Comparison of ENCODE assay signal across 8 cellular contexts in genomic region chr10:69125554-69125953, GRCh38. TPM values are rescaled to one million over a fixed set of nuclear protein-coding genes. Genes with fewer than 3 reads are reported as not detected.
A peak's percentile ranks its signal among the peaks of the same experiment; 100 is the strongest.
DNase-seq lines count a peak whose midpoint lies in the region; ATAC-seq and TF ChIP-seq lines count a peak whose summit lies in the region.

No MANE protein-coding gene starts in this region.

- POLR2A ChIA-PET in activated CD4-positive, alpha-beta T cell treated with anti-CD3 and anti-CD28 coated beads for 36 hours (lab: Charles Lee), result no interaction called here
- POLR2A ChIA-PET in activated CD4-positive, alpha-beta memory T cell treated with anti-CD3 and anti-CD28 coated beads, Interleukin-2, amount 10 ng/mL, durations not matched to agents 7 days and 5 days (lab: Charles Lee), result interaction anchor here (0.8 to 2.0 kb wide), 22 partner anchors 8 to 225 kb away, joined by 3 to 12 read pairs (median 4); partner anchors contain the start of genes DDX21, DDX50, KIFBP and SRGN

- TF ChIP-seq POLR2A in spleen (IDR thresholded peaks at IDR 0.05), result no peak
- TF ChIP-seq POLR2A in testis (IDR thresholded peaks at IDR 0.05), result no peak

- WGBS in spleen, 5 donors, result 69 to 74% (median 71%) methylated on average over 1 of the region's 1 CpG
- WGBS in testis, 2 donors, result 32 to 47% methylated on average over 1 of the region's 1 CpG

- H3K27ac ChIP-seq in spleen (peak overlapping the region in 5 of 8 donors; percentile 97 to 99 (median 98)), testis (peak overlapping the region in 1 of 2 donors; percentile 97)

- intact Hi-C loops in activated CD4-positive, alpha-beta T cell treated with anti-CD3 and anti-CD28 coated beads for 36 hours (cut with DNase I, micrococcal nuclease), result loop anchor here (2.0 kb wide), 3 partner anchors 53 to 405 kb away; partner anchors contain the start of genes CCAR1 (in 1 of the 2) and DDX21 (in 1 of the 2)
- intact Hi-C loops in spleen (cut with DNase I; ENCODE audit: low total_unique reads), result no loop called here
- intact Hi-C loops in testis (cut with DNase I; ENCODE audit: low total_unique reads), result no loop called here

- no peaks in the 10 kb centered on the region for H3K36me3 Mint-ChIP-seq in activated CD4-positive, alpha-beta T cell treated with anti-CD3 and anti-CD28 coated beads for 36 hours (ENCODE audit: low read depth)
- H3K36me3 Mint-ChIP-seq in activated CD4-positive, alpha-beta memory T cell treated with anti-CD3 and anti-CD28 coated beads, Interleukin-2, amount 10 ng/mL, durations not matched to agents 7 days and 5 days (ENCODE audit: low read depth), result peaks cover 13% of the 10 kb centered on the region

- no peaks in the 10 kb centered on the region for H3K27me3 ChIP-seq in spleen (replicated peaks in 1 of 7)
- H3K27me3 ChIP-seq in testis, result no peaks in the 10 kb centered on the region

- H3K27me3 Mint-ChIP-seq in activated CD4-positive, alpha-beta T cell treated with anti-CD3 and anti-CD28 coated beads for 36 hours, result no peaks in the 10 kb centered on the region
- H3K27me3 Mint-ChIP-seq in activated CD4-positive, alpha-beta memory T cell treated with anti-CD3 and anti-CD28 coated beads, Interleukin-2, amount 10 ng/mL, durations not matched to agents 7 days and 5 days, result peaks cover 3% of the 10 kb centered on the region

- H3K36me3 ChIP-seq in spleen (peaks cover 0 to 3% (median 0%) of the 10 kb centered on the region in 6 donors), testis (ENCODE audit: low read depth, missing control alignments) (no peaks in the 10 kb centered on the region)

- H3K4me1 Mint-ChIP-seq in activated CD4-positive, alpha-beta T cell treated with anti-CD3 and anti-CD28 coated beads for 36 hours, result peaks cover 36% of the 10 kb centered on the region
- peaks cover 51% of the 10 kb centered on the region for H3K4me1 Mint-ChIP-seq in activated CD4-positive, alpha-beta memory T cell treated with anti-CD3 and anti-CD28 coated beads, Interleukin-2, amount 10 ng/mL, durations not matched to agents 7 days and 5 days

- no peak for ATAC-seq in activated CD4-positive, alpha-beta T cell treated with anti-CD3 and anti-CD28 coated beads for 36 hours
- ATAC-seq in GM18517 (IDR thresholded peaks at IDR 0.05; ENCODE audit: unreplicated experiment), result no peak

- DNase-seq in activated CD4-positive, alpha-beta T cell treated with anti-CD3 and anti-CD28 coated beads for 36 hours, result no peak
- DNase-seq in activated CD4-positive, alpha-beta T cell treated with anti-CD3 and anti-CD28 coated beads, Interleukin-2, amount 50 U/mL, for 1 hour, result no peak
- no peak for DNase-seq in activated CD4-positive, alpha-beta memory T cell treated with anti-CD3 and anti-CD28 coated beads, Interleukin-2, amount 10 ng/mL, durations not matched to agents 7 days and 5 days
- DNase-seq in fibroblast of villous mesenchyme (ENCODE audit: low read depth), result no peak
- DNase-seq in spleen, result no peak
- no peak for DNase-seq in testis
- no peak for DNase-seq in NCI-H1436 (lab: John Stamatoyannopoulos, UW)

- TF ChIP-seq CTCF in fibroblast of villous mesenchyme (IDR thresholded peaks at IDR 0.05; ENCODE audit: insufficient read depth, low read depth, low read length) (no peak), spleen (IDR thresholded peaks at IDR 0.05 in 8 of 11, conservative IDR thresholded peaks at IDR 0.05 in 3 of 11) (no peak), testis (IDR thresholded peaks at IDR 0.05) (no peak)

- H3K4me3 ChIP-seq in fibroblast of villous mesenchyme (ENCODE audit: low read depth, low read length) (peak overlapping the region; percentile 76), spleen (peak overlapping the region in 5 of 8 donors; percentile 79 to 97 (median 91)), testis (peak overlapping the region in 1 of 2 donors; percentile 83)

- H3K27ac Mint-ChIP-seq in activated CD4-positive, alpha-beta T cell treated with anti-CD3 and anti-CD28 coated beads for 36 hours, result no peak overlapping the region
- H3K27ac Mint-ChIP-seq in activated CD4-positive, alpha-beta memory T cell treated with anti-CD3 and anti-CD28 coated beads, Interleukin-2, amount 10 ng/mL, durations not matched to agents 7 days and 5 days, result no peak overlapping the region

- H3K9me3 ChIP-seq in spleen (no peaks in the 10 kb centered on the region), testis (no peaks in the 10 kb centered on the region)

- no peaks in the 10 kb centered on the region for H3K9me3 Mint-ChIP-seq in activated CD4-positive, alpha-beta T cell treated with anti-CD3 and anti-CD28 coated beads for 36 hours (ENCODE audit: low read depth)
- H3K9me3 Mint-ChIP-seq in activated CD4-positive, alpha-beta memory T cell treated with anti-CD3 and anti-CD28 coated beads, Interleukin-2, amount 10 ng/mL, durations not matched to agents 7 days and 5 days, result no peaks in the 10 kb centered on the region

- H3K4me1 ChIP-seq in spleen (peaks cover 17 to 68% (median 58%) of the 10 kb centered on the region in 6 donors), testis (peaks cover 23% of the 10 kb centered on the region)

- peak overlapping the region; percentile 90 for H3K4me3 Mint-ChIP-seq in activated CD4-positive, alpha-beta T cell treated with anti-CD3 and anti-CD28 coated beads for 36 hours
- H3K4me3 Mint-ChIP-seq in activated CD4-positive, alpha-beta memory T cell treated with anti-CD3 and anti-CD28 coated beads, Interleukin-2, amount 10 ng/mL, durations not matched to agents 7 days and 5 days, result peak overlapping the region; percentile 92

- CTCF ChIA-PET in activated CD4-positive, alpha-beta T cell treated with anti-CD3 and anti-CD28 coated beads for 36 hours (lab: Charles Lee), result interaction anchor here (0.7 to 1.6 kb wide), 7 partner anchors 32 to 166 kb away, joined by 3 to 7 read pairs (median 3); no protein-coding TSS in a partner anchor
- CTCF ChIA-PET in activated CD4-positive, alpha-beta memory T cell treated with anti-CD3 and anti-CD28 coated beads, Interleukin-2, amount 10 ng/mL, durations not matched to agents 7 days and 5 days (lab: Charles Lee), result interaction anchor here (0.9 to 1.1 kb wide), 4 partner anchors 36 to 283 kb away, joined by 3 read pairs; no protein-coding TSS in a partner anchor

RNA-seq across cellular contexts. Expression of gene VPS26A, which starts 1.6 kb away (rescaled TPM):
- 10 to 100 TPM; 27.1 to 32.2 TPM for total RNA-seq in activated CD4-positive, alpha-beta T cell treated with anti-CD3 and anti-CD28 coated beads for 36 hours
- total RNA-seq in activated CD4-positive, alpha-beta memory T cell treated with anti-CD3 and anti-CD28 coated beads, Interleukin-2, amount 10 ng/mL, durations not matched to agents 7 days and 5 days, result 10 to 100 TPM; 57.1 to 63.4 TPM
- total RNA-seq in fibroblast of villous mesenchyme (24.8 and 38.9 TPM in 2 replicates), spleen (10 to 100 TPM; 25.1 to 53.0 (median 40.6) TPM), testis (10 to 100 TPM; 53.6 to 59.8 TPM)
- polyA plus RNA-seq in spleen (10 to 100 TPM; 17.8 to 28.6 (median 21.3) TPM), testis (ENCODE audit: insufficient read depth, low read depth, low replicate concordance) (65.0 TPM)

RNA-seq across cellular contexts. Expression of gene SRGN, which starts 37.7 kb away (rescaled TPM):
- total RNA-seq in activated CD4-positive, alpha-beta T cell treated with anti-CD3 and anti-CD28 coated beads for 36 hours, result 100 to 1,000 TPM; 375 to 400 TPM
- 100 to 1,000 TPM; 468 to 474 TPM for total RNA-seq in activated CD4-positive, alpha-beta memory T cell treated with anti-CD3 and anti-CD28 coated beads, Interleukin-2, amount 10 ng/mL, durations not matched to agents 7 days and 5 days
- 112 and 221 TPM in 2 replicates for total RNA-seq in fibroblast of villous mesenchyme
- total RNA-seq in spleen, result 1,000 to 10,000 TPM in 1 of 7 donors, 100 to 1,000 TPM in 6; 402 to 1,009 (median 539) TPM
- polyA plus RNA-seq in spleen, result 100 to 1,000 TPM; 123 to 239 (median 183) TPM
- total RNA-seq in testis, result 10 to 100 TPM; 25.7 to 35.8 TPM
- polyA plus RNA-seq in testis (ENCODE audit: insufficient read depth, low read depth, low replicate concordance), result 61.1 TPM

RNA-seq across cellular contexts. Expression of gene SUPV3L1, which starts 54.5 kb away (rescaled TPM):
- total RNA-seq in activated CD4-positive, alpha-beta T cell treated with anti-CD3 and anti-CD28 coated beads for 36 hours, result 10 to 100 TPM; 46.6 to 54.1 TPM
- total RNA-seq in activated CD4-positive, alpha-beta memory T cell treated with anti-CD3 and anti-CD28 coated beads, Interleukin-2, amount 10 ng/mL, durations not matched to agents 7 days and 5 days, result 10 to 100 TPM; 34.6 to 39.1 TPM
- 22.5 and 28.5 TPM in 2 replicates for total RNA-seq in fibroblast of villous mesenchyme
- 10 to 100 TPM; 24.2 to 40.5 (median 31.1) TPM for total RNA-seq in spleen
- polyA plus RNA-seq in spleen, result 10 to 100 TPM; 47.5 to 95.6 (median 62.8) TPM
- 10 to 100 TPM; 62.8 to 80.4 TPM for total RNA-seq in testis
- polyA plus RNA-seq in testis (ENCODE audit: insufficient read depth, low read depth, low replicate concordance), result 59.2 TPM

Comparison
In these comparisons a context has a peak if more than half of its experiments do, and no peak if none do; other contexts are left out.
1. intact Hi-C loops: an anchor here in activated CD4-positive, alpha-beta T cell treated with anti-CD3 and anti-CD28 coated beads for 36 hours (2.0 kb wide); none called in spleen and testis.